In genomic region chr2:168913495-168913894, GRCh38 we compare ENCODE assay signal across 22 cellular contexts. TPM values are rescaled to one million over a fixed set of nuclear protein-coding genes. Genes with fewer than 3 reads are reported as not detected.
"Had no signal": no experiment of that assay in that cellular context is flagged by ENCODE, and none has a peak within 500 bp of the region (broad histone marks: within the 10 kb centered on the region; RNA-seq: fewer than 3 reads in every experiment).

No MANE protein-coding gene starts in this region.

- H3K4me3 Mint-ChIP-seq: activated naive CD4-positive, alpha-beta T cell treated with anti-CD3 and anti-CD28 coated beads, Interleukin-2, amount 50 U/mL, for 24 hours; neural crest cell had no signal

- H3K27ac Mint-ChIP-seq: activated naive CD4-positive, alpha-beta T cell treated with anti-CD3 and anti-CD28 coated beads, Interleukin-2, amount 50 U/mL, for 24 hours; dendritic cell treated with granulocyte-macrophage colony-stimulating factor and Interleukin-4, amounts not matched to agents 40 ng/mL and 50 ng/mL, for 4 days; immature natural killer cell; stimulated activated naive CD8-positive, alpha-beta T cell treated with anti-CD3 and anti-CD28 coated beads, Interleukin-15, Interleukin-2, amounts not matched to agents 100 ng/mL and 50 ng/mL, for 24 hours had no signal

- ATAC-seq: activated CD4-positive, CD25-positive, alpha-beta regulatory T cell treated with anti-CD3 and anti-CD28 coated beads, Interleukin-2, amount 50 U/mL, for 24 hours had no signal

- H3K27ac ChIP-seq: esophagus squamous epithelium, prostate gland, right atrium auricular region, skin epidermis, transverse colon, vagina had no signal

- H3K27me3 ChIP-seq: right atrium auricular region, vagina had no signal

- H3K9me3 Mint-ChIP-seq: activated naive CD4-positive, alpha-beta T cell treated with anti-CD3 and anti-CD28 coated beads, Interleukin-2, amount 50 U/mL, for 24 hours; dendritic cell treated with granulocyte-macrophage colony-stimulating factor and Interleukin-4, amounts not matched to agents 40 ng/mL and 50 ng/mL, for 4 days; immature natural killer cell had no signal

- H3K9me3 ChIP-seq: prostate gland, transverse colon, vagina had no signal

- DNase-seq: activated CD4-positive, alpha-beta T cell treated with anti-CD3 and anti-CD28 coated beads, Interleukin-2, amount 50 U/mL, for 48 hours; activated gamma-delta T cell; effector CD8-positive, alpha-beta T cell; esophagus squamous epithelium; immature natural killer cell; kidney glomerular epithelial cell; naive B cell; stimulated activated CD4-positive, alpha-beta T cell treated with anti-CD3 and anti-CD28 coated beads, Interleukin-2, amount 100 ng/mL, for 48 hours; transverse colon had no signal

- H3K36me3 Mint-ChIP-seq: activated naive CD4-positive, alpha-beta T cell treated with anti-CD3 and anti-CD28 coated beads, Interleukin-2, amount 50 U/mL, for 24 hours; immature natural killer cell; naive B cell had no signal

- H3K36me3 ChIP-seq: esophagus squamous epithelium, prostate gland, right atrium auricular region, transverse colon, vagina had no signal

- H3K4me1 ChIP-seq: prostate gland, right atrium auricular region, vagina had no signal

- H3K4me3 ChIP-seq: mucosa of descending colon, prostate gland had no signal

RNA-seq across cellular contexts. Expression of gene G6PC2, which starts 12.4 kb away (rescaled TPM):
- total RNA-seq: cerebellum, esophagus squamous epithelium, left ventricle myocardium superior, mucosa of descending colon, neural crest cell, osteocyte, prostate gland, right atrium auricular region, vagina had no signal
- polyA plus RNA-seq: immature natural killer cell had no signal

RNA-seq across cellular contexts. Expression of gene SPC25, which starts 23.3 kb away (rescaled TPM):
- total RNA-seq: vagina had no signal
